23 cellular contexts compared by ENCODE assay signal in the genomic region with DNA sequence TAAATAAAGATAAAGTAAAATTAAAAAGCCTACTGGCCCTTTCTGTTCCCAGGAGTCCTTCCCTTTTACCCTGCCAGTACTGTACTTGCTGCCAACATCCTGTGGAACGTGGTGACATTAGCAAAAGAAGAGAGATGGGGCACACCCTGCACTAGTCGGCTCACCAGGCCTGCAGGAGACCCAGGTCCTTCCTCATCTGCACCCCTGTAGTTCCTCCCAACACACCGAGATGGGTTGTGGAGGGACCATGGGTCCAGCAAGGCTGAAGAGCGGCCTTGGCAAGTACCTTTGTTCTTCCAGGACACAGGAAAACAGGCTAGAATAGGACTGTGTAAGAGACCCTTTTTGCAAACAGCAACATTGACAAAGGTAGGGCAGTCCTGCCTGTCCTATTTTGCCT.
"Had no signal": no experiment of that assay in that cellular context is flagged by ENCODE, and none has a peak within 500 bp of the region (broad histone marks: within the 10 kb centered on the region; RNA-seq: fewer than 3 reads in every experiment).

No MANE protein-coding gene starts in this region.

- DNase-seq: heart right ventricle; islet precursor cell; left ventricle myocardium inferior; mesendoderm; naive B cell; natural killer cell; nephron progenitor cell; occipital lobe; psoas muscle; right lobe of liver; small intestine; stimulated activated CD4-positive, alpha-beta T cell treated with anti-CD3 and anti-CD28 coated beads, Interleukin-2, amount 100 ng/mL, for 24 hours; stimulated activated CD4-positive, alpha-beta T cell treated with anti-CD3 and anti-CD28 coated beads, Interleukin-4, amount 100 ng/mL, for 1 hour; stimulated activated naive CD4-positive, alpha-beta T cell; substantia nigra had no signal

- H3K4me2 ChIP-seq: hepatocyte, neural progenitor cell had no signal

- H3K4me1 ChIP-seq: left ventricle myocardium inferior, parathyroid adenoma, psoas muscle had no signal

- H3K27ac ChIP-seq: heart right ventricle, left ventricle myocardium inferior, neural progenitor cell, neutrophil, parathyroid adenoma, psoas muscle, right lobe of liver, tibial nerve, vagina had no signal

- H3K9me3 ChIP-seq: heart right ventricle, left ventricle myocardium inferior, neutrophil, psoas muscle, right lobe of liver, tibial nerve, vagina had no signal

- H2AFZ ChIP-seq: hepatocyte, neural progenitor cell, parathyroid adenoma had no signal

- H3K79me2 ChIP-seq: hepatocyte, parathyroid adenoma had no signal

- H3K4me3 ChIP-seq: heart right ventricle, hepatocyte, left ventricle myocardium inferior, lung, neural progenitor cell, psoas muscle, right lobe of liver, tibial nerve, vagina had no signal

- FAIRE-seq: small intestine had no signal

- ATAC-seq: heart right ventricle; natural killer cell; psoas muscle; right lobe of liver; stimulated activated effector memory CD8-positive, alpha-beta T cell treated with anti-CD3 and anti-CD28 coated beads, Interleukin-12 subunit alpha, Interleukin-12 subunit beta, amount 100 ng/mL, for 72 hours had no signal

- H3K36me3 ChIP-seq: heart right ventricle, left ventricle myocardium inferior, neural progenitor cell, neutrophil, right lobe of liver, tibial nerve, vagina had no signal

- H3K27me3 ChIP-seq: hepatocyte, neural progenitor cell, right lobe of liver, tibial nerve, vagina had no signal

- H3K9ac ChIP-seq: neural progenitor cell, parathyroid adenoma had no signal
